8 cellular contexts compared by ENCODE assay signal in the genomic region with DNA sequence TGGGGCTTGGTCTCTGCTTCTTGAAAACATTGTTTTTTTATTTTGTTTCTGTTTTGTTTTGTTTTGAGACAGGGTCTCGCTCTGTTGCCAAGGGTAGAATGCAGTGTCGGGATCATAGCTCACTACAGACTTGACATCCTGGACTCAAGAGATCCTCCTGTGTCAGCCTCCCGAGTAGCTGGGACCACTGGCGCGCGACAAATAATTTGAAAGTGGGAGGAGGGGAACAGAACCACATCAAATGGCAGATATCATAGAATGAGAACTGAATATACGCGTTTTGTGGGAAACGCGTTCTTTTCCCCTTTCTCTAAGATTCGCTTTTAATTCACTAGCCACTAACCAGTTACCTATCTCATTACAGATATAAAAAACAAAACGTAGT. TPM values are rescaled to one million over a fixed set of nuclear protein-coding genes. Genes with fewer than 3 reads are reported as not detected.
A peak's percentile ranks its signal among the peaks of the same experiment; 100 is the strongest.
DNase-seq lines count a peak whose midpoint lies in the region; ATAC-seq, FAIRE-seq and TF ChIP-seq lines count a peak whose summit lies in the region.

No MANE protein-coding gene starts in this region.

- peak overlapping the region; percentile 82 for H3K4me3 ChIP-seq in RWPE2 (ENCODE audit: severe bottlenecking)
- H3K4me3 ChIP-seq in esophagus muscularis mucosa, result peak overlapping the region; percentile 88 to 96 (median 92)
- peak overlapping the region; percentile 90 to 97 (median 92) for H3K4me3 ChIP-seq in pancreas

- WGBS in esophagus muscularis mucosa, result 21% methylated on average over 12 of the region's 12 CpGs
- 12 to 16% methylated on average over 12 of the region's 12 CpGs for WGBS in pancreas, 2 donors

- TF ChIP-seq POLR2A in esophagus muscularis mucosa (IDR thresholded peaks at IDR 0.05; ENCODE audit: low read depth), result no peak

- H3K9me3 ChIP-seq in RWPE2 (ENCODE audit: severe bottlenecking) (no peaks in the 10 kb centered on the region), esophagus muscularis mucosa (no peaks in the 10 kb centered on the region), pancreas (no peaks in the 10 kb centered on the region)

- H3K27me3 ChIP-seq in RWPE2 (ENCODE audit: insufficient read depth, poor library complexity, severe bottlenecking) (no peaks in the 10 kb centered on the region), esophagus muscularis mucosa (peaks cover 0 to 8% (median 2%) of the 10 kb centered on the region in 4 donors), pancreas (no peaks in the 10 kb centered on the region)

- intact Hi-C loops in esophagus muscularis mucosa (cut with DNase I) (no loop called here), pancreas (cut with DNase I) (no loop called here)

- TF ChIP-seq EP300 in esophagus muscularis mucosa (IDR thresholded peaks at IDR 0.05), result no peak

- H3K4me1 ChIP-seq in RWPE2 (ENCODE audit: insufficient read depth, poor library complexity, severe bottlenecking) (peaks cover 24% of the 10 kb centered on the region), esophagus muscularis mucosa (peaks cover 11 to 23% (median 22%) of the 10 kb centered on the region in 4 donors), pancreas (peaks cover 18 to 29% (median 23%) of the 10 kb centered on the region in 3 donors)

- FAIRE-seq in pancreas (lab: Jason Lieb, UNC) (no peak), urothelium cell line (lab: Jason Lieb, UNC) (no peak)

- H3K27ac ChIP-seq in RWPE2 (ENCODE audit: poor library complexity, severe bottlenecking) (no peak overlapping the region), esophagus muscularis mucosa (replicated peaks in 1 of 4) (peak overlapping the region; percentile 92 to 95 (median 94)), pancreas (peak overlapping the region; percentile 88 to 96 (median 94))

- no peak for TF ChIP-seq CTCF in RWPE2 (IDR thresholded peaks at IDR 0.05; ENCODE audit: poor library complexity, severe bottlenecking)
- TF ChIP-seq CTCF in esophagus muscularis mucosa (IDR thresholded peaks at IDR 0.05), result no peak
- no peak for TF ChIP-seq CTCF in pancreas (IDR thresholded peaks at IDR 0.05)

- ATAC-seq in GM18502 (IDR thresholded peaks at IDR 0.05; ENCODE audit: poor library complexity, unreplicated experiment) (peak; percentile 2), RWPE2 (ENCODE audit: low read depth) (no peak), pancreas (peak in 1 of 4 donors; percentile 2), HG02763 (IDR thresholded peaks at IDR 0.05; ENCODE audit: unreplicated experiment) (no peak)

- DNase-seq in RWPE2 (ENCODE audit: low spot score) (no peak), esophagus muscularis mucosa (ENCODE audit: extremely low spot score) (no peak), pancreas (no peak), HCEC 1CT (no peak), SIG-M5 treated with dmso at 0.1 percent for 504 hours (lab: John Stamatoyannopoulos, UW; ENCODE audit: unreplicated experiment) (no peak), urothelium cell line (ENCODE audit: low spot score) (no peak)

- H3K36me3 ChIP-seq in RWPE2 (ENCODE audit: low read depth) (peaks cover 5% of the 10 kb centered on the region; the same call in 1 of the 2 replicates), esophagus muscularis mucosa (no peaks in the 10 kb centered on the region), pancreas (no peaks in the 10 kb centered on the region)

RNA-seq across cellular contexts. Expression of gene VPS13C, which starts 0.6 kb away (rescaled TPM):
- 10 to 100 TPM; 58.5 to 86.0 (median 59.4) TPM for total RNA-seq in esophagus muscularis mucosa
- total RNA-seq in pancreas, result 10 to 100 TPM; 21.5 to 49.6 (median 31.0) TPM
- 10 to 100 TPM in 1 of 2 donors, 1 to 10 TPM in 1; 8.8 to 20.1 TPM for polyA plus RNA-seq in pancreas

RNA-seq across cellular contexts. Expression of gene C2CD4A, which starts 5.9 kb away (rescaled TPM):
- under 1 TPM in 1 of 4 donors, not detected in 3; 0.33 TPM for total RNA-seq in esophagus muscularis mucosa
- total RNA-seq in pancreas, result 10 to 100 TPM in 1 of 6 donors, 1 to 10 TPM in 5; 1.2 to 16.1 (median 2.7) TPM
- 1 to 10 TPM; 2.2 to 3.5 TPM for polyA plus RNA-seq in pancreas
